ENCODE assay signal across 9 cellular contexts in genomic region chr1:50368179-50369007, GRCh38. TPM values are rescaled to one million over a fixed set of nuclear protein-coding genes. Genes with fewer than 3 reads are reported as not detected.
A peak's percentile ranks its signal among the peaks of the same experiment; 100 is the strongest.
DNase-seq lines count a peak whose midpoint lies in the region; ATAC-seq, FAIRE-seq and TF ChIP-seq lines count a peak whose summit lies in the region.
"Had no signal": no experiment of that assay in that cellular context is flagged by ENCODE, and none has a peak within 500 bp of the region (broad histone marks: within the 10 kb centered on the region; RNA-seq: fewer than 3 reads in every experiment).

No MANE protein-coding gene starts in this region.

- no peaks in the 10 kb centered on the region for H3K9me3 Mint-ChIP-seq in WTC11

- WGBS in prostate gland: 11% methylated on average over 31 of the region's 31 CpGs

- intact Hi-C loops in prostate gland (cut with DNase I): loop anchor here (10.0 kb wide), 1 partner anchor 336 kb away; no protein-coding TSS in a partner anchor

- H3K27me3 Mint-ChIP-seq in WTC11 (ENCODE audit: low read depth): peaks cover 39% of the 10 kb centered on the region

- H3K36me3 ChIP-seq in prostate gland: no peaks in the 10 kb centered on the region

- DNase-seq in AG09309 (ENCODE audit: low read depth) (no peak), GM12891 (ENCODE audit: insufficient read length, low spot score) (peak; percentile 31), NAMALWA (ENCODE audit: low spot score) (peak; percentile 30), WTC11 (ENCODE audit: low spot score) (peak; percentile 79), germinal center (ENCODE audit: low spot score) (peak; percentile 55), prostate gland (ENCODE audit: low spot score) (peak; percentile 20), COLO829 (ENCODE audit: low spot score) (no peak)

- ATAC-seq in WTC11 (peak; percentile 93), HG03571 (IDR thresholded peaks at IDR 0.05; ENCODE audit: unreplicated experiment) (no peak)

- FAIRE-seq in GM12891 (lab: Jason Lieb, UNC): peak; percentile 74

- TF ChIP-seq POLR2A in GM12891 (IDR thresholded peaks at IDR 0.05; ENCODE audit: low read depth, low read length): no peak
- no peak for TF ChIP-seq POLR2A in prostate gland (IDR thresholded peaks at IDR 0.05)

- H3K4me3 ChIP-seq in AG09309 (ENCODE audit: control insufficient read depth, low read depth, low read length) (peak overlapping the region; percentile 25), prostate gland (no peak overlapping the region)

- H3K36me3 Mint-ChIP-seq in WTC11: no peaks in the 10 kb centered on the region

- POLR2A ChIA-PET in WTC11 (lab: Charles Lee): no interaction called here

- no peaks in the 10 kb centered on the region for H3K4me1 ChIP-seq in prostate gland (replicated peaks)

- H3K4me3 Mint-ChIP-seq in WTC11: peak overlapping the region; percentile 42

- no peak overlapping the region for H3K27ac Mint-ChIP-seq in WTC11

- 0 out of 2 replicates have a peak, but pooled peaks cover under 1% of the 10 kb centered on the region for H3K4me1 Mint-ChIP-seq in WTC11

- no peaks in the 10 kb centered on the region for H3K9me3 ChIP-seq in prostate gland

- no peak overlapping the region for H3K27ac ChIP-seq in prostate gland

- CTCF ChIA-PET in WTC11 (lab: Charles Lee): interaction anchor here (0.6 to 1.1 kb wide), 8 partner anchors 19 to 338 kb away, joined by 3 to 9 read pairs (median 3); no protein-coding TSS in a partner anchor

- no peaks in the 10 kb centered on the region for H3K27me3 ChIP-seq in prostate gland (replicated peaks; ENCODE audit: insufficient read depth)

- TF ChIP-seq CTCF in AG09309 (IDR thresholded peaks at IDR 0.05; ENCODE audit: control insufficient read depth, insufficient read depth, low read depth, low read length, missing control alignments) (peak; percentile 80), WTC11 (IDR thresholded peaks at IDR 0.05) (peak; percentile 79), prostate gland (IDR thresholded peaks at IDR 0.05) (peak; percentile 80 to 85 (median 83))

TF ChIP-seq in GM12891, 5 proteins besides CTCF, POLR2A, EP300 and RAD21:
- TF ChIP-seq SPI1 (IDR thresholded peaks at IDR 0.05; ENCODE audit: low read depth, low read length) (no peak), TAF1 (IDR thresholded peaks at IDR 0.05; ENCODE audit: low read depth, low read length) (no peak), POLR2AphosphoS5 (IDR thresholded peaks at IDR 0.05; ENCODE audit: low read depth, low read length) (no peak), POU2F2 (IDR thresholded peaks at IDR 0.05; ENCODE audit: low read depth, low read length) (no peak), PAX5 (IDR thresholded peaks at IDR 0.05; ENCODE audit: insufficient read depth, low read length, severe bottlenecking) (no peak)
TF ChIP-seq in GM12891: peak in this region for 0.

TF ChIP-seq in WTC11, 78 proteins besides CTCF, POLR2A, EP300 and RAD21:
- TF ChIP-seq MXD4 (CRISPR knock-in tag; IDR thresholded peaks at IDR 0.05; ENCODE audit: borderline replicate concordance) (no peak), JAZF1 (CRISPR knock-in tag; IDR thresholded peaks at IDR 0.05) (no peak), CREB1 (CRISPR knock-in tag; IDR thresholded peaks at IDR 0.05) (no peak)
- TF ChIP-seq, protein P1, sequence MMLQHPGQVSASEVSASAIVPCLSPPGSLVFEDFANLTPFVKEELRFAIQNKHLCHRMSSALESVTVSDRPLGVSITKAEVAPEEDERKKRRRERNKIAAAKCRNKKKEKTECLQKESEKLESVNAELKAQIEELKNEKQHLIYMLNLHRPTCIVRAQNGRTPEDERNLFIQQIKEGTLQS (CRISPR knock-in tag; conservative IDR thresholded peaks at IDR 0.05): no peak
- TF ChIP-seq, protein P2, sequence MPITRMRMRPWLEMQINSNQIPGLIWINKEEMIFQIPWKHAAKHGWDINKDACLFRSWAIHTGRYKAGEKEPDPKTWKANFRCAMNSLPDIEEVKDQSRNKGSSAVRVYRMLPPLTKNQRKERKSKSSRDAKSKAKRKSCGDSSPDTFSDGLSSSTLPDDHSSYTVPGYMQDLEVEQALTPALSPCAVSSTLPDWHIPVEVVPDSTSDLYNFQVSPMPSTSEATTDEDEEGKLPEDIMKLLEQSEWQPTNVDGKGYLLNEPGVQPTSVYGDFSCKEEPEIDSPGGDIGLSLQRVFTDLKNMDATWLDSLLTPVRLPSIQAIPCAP (CRISPR knock-in tag; IDR thresholded peaks at IDR 0.05): no peak

RNA-seq across cellular contexts. Expression of gene DMRTA2, which starts 54.9 kb away (rescaled TPM):
- polyA plus RNA-seq in GM12891 (2012; ENCODE audit: low read depth, missing spikeins): 0.04 TPM
- not detected in 3 replicates for total RNA-seq in WTC11 (2021)
- total RNA-seq in prostate gland: 1 to 10 TPM in 1 of 2 donors, not detected in 1; 1.1 TPM
- total RNA-seq: urinary bladder had no signal
- polyA plus RNA-seq: urinary bladder had no signal

Comparison
In these comparisons a context has a peak if more than half of its experiments do, and no peak if none do; other contexts are left out.
1. DNase-seq: peak in GM12891 (single experiment), NAMALWA (single experiment), WTC11 (single experiment), germinal center (single experiment) and prostate gland (single experiment); none in AG09309 (single experiment) and COLO829 (single experiment).
2. Peak in every context shown above with its lines, with median percentiles within 50 percentile points of each other: CTCF ChIP-seq.